In genomic region chr1:17216078-17216477, GRCh38 we compare ENCODE assay signal across 2 cellular contexts.
TF ChIP-seq lines count a peak whose summit lies in the region.

No MANE protein-coding gene starts in this region.

TF ChIP-seq in GM23338, 12 proteins besides CTCF, POLR2A, EP300 and RAD21:
- TF ChIP-seq EZH2phosphoT487 (IDR thresholded peaks at IDR 0.05; ENCODE audit: unreplicated experiment) (no peak), ZNF462 (CRISPR knock-in tag; IDR thresholded peaks at IDR 0.05) (no peak), NANOG (IDR thresholded peaks at IDR 0.05; ENCODE audit: borderline replicate concordance) (no peak), EZH2 (IDR thresholded peaks at IDR 0.05; ENCODE audit: low read depth, unreplicated experiment) (no peak), JUNB (IDR thresholded peaks at IDR 0.05; ENCODE audit: unreplicated experiment) (no peak)

TF ChIP-seq in endothelial cell of umbilical vein, 7 proteins besides CTCF, POLR2A, EP300 and RAD21:
- TF ChIP-seq GATA2 (IDR thresholded peaks at IDR 0.05; ENCODE audit: insufficient read depth, insufficient read length, low read depth, low read length) (no peak), MAX (IDR thresholded peaks at IDR 0.05; ENCODE audit: insufficient read depth, insufficient read length) (no peak), FOS (IDR thresholded peaks at IDR 0.05; ENCODE audit: borderline replicate concordance, insufficient read depth, low read length) (no peak), JUN (IDR thresholded peaks at IDR 0.05; ENCODE audit: borderline replicate concordance, insufficient read depth, insufficient read length, low read depth) (no peak), POLR2AphosphoS5 (IDR thresholded peaks at IDR 0.05; ENCODE audit: insufficient read depth, low read depth, low read length) (no peak), MYC (IDR thresholded peaks at IDR 0.05; ENCODE audit: low read depth, low read length) (no peak), EZH2 (IDR thresholded peaks at IDR 0.05; ENCODE audit: borderline replicate concordance, low read depth, low read length, severe bottlenecking) (no peak)
